In the genomic region with DNA sequence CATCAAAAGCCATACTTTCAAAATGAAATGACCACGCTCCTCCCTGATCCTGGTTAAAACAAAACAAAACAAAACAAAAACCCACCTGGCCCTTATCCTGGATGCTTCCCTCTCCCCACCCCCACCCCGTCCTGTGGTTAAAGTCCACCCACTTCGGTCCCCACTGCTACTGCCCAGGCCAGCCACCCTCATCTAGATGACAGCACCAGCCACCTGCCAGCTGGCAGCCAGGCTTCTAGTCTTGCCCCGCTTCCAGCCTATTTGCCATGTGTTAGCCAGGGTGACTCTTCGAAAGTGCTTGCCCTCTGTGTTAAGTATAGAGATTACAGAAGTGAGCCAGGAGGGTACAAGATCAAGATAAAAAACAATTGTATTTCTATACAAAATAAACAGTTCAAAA, we compare ENCODE assay signal across 21 cellular contexts. TPM values are rescaled to one million over a fixed set of nuclear protein-coding genes. Genes with fewer than 3 reads are reported as not detected.
A peak's percentile ranks its signal among the peaks of the same experiment; 100 is the strongest.
DNase-seq lines count a peak whose midpoint lies in the region; ATAC-seq, FAIRE-seq and TF ChIP-seq lines count a peak whose summit lies in the region.
"Had no signal": no experiment of that assay in that cellular context is flagged by ENCODE, and none has a peak within 500 bp of the region (broad histone marks: within the 10 kb centered on the region; RNA-seq: fewer than 3 reads in every experiment).

No MANE protein-coding gene starts in this region.

- 0 out of 5 replicates have a peak, but pooled peaks cover 0 to 6% of the 10 kb centered on the region in 2 experiments for H3K27me3 ChIP-seq in HepG2 (ENCODE audit: control insufficient read depth in 1 of 2, insufficient read depth in 2 of 2, low read length in 2 of 2)
- H3K27me3 ChIP-seq: foreskin keratinocyte, SJSA1, testis had no signal

- no peaks in the 10 kb centered on the region for H3K36me3 ChIP-seq in HepG2 (replicated peaks in 1 of 2; ENCODE audit: control insufficient read depth in 1 of 2, insufficient read depth in 2 of 2, low read length in 2 of 2)
- H3K36me3 ChIP-seq: SJSA1 had no signal

- peaks cover 3% of the 10 kb centered on the region for H3K9me3 ChIP-seq in T-helper 17 cell (ENCODE audit: control insufficient read depth, low read length, poor library complexity, severe bottlenecking)
- H3K9me3 ChIP-seq in HepG2 (ENCODE audit: low read length): no peaks in the 10 kb centered on the region
- H3K9me3 ChIP-seq: SJSA1, testis had no signal

- TF ChIP-seq RAD21 in HepG2 (CRISPR knock-in tag; IDR thresholded peaks at IDR 0.05): no peak

- POLR2A ChIA-PET in HepG2 (lab: Yijun Ruan, JAX) (interaction anchor here (0.7 kb wide), 1 partner anchor 178 kb away, joined by 4 read pairs; no protein-coding TSS in a partner anchor), GM10248 (lab: Yijun Ruan, JAX) (no interaction called here)

- H3K9me3 Mint-ChIP-seq in activated T-cell treated with anti-CD3 and anti-CD28 coated beads, Interleukin-2, amount 50 U/mL, for 72 hours: no peaks in the 10 kb centered on the region
- H3K9me3 Mint-ChIP-seq in stimulated activated effector memory CD8-positive, alpha-beta T cell treated with anti-CD3 and anti-CD28 coated beads, Interleukin-12 subunit alpha, Interleukin-12 subunit beta, amount 100 ng/mL, for 72 hours: no peaks in the 10 kb centered on the region
- H3K9me3 Mint-ChIP-seq: activated B cell treated with CpG ODN at 0.5 μM for 24 hours; activated CD8-positive, alpha-beta T cell treated with anti-CD3 and anti-CD28 coated beads for 36 hours; activated naive CD8-positive, alpha-beta T cell treated with anti-CD3 and anti-CD28 coated beads, Interleukin-2, amount 50 U/mL, for 24 hours; memory B cell; naive thymus-derived CD4-positive, alpha-beta T cell had no signal

- H2AFZ ChIP-seq in HepG2 (ENCODE audit: low read length): no peak overlapping the region
- H2AFZ ChIP-seq: parathyroid adenoma had no signal

- no peaks in the 10 kb centered on the region for H4K20me1 ChIP-seq in HepG2 (ENCODE audit: insufficient read depth, low read length)

- H3K27me3 Mint-ChIP-seq in activated T-cell treated with anti-CD3 and anti-CD28 coated beads, Interleukin-2, amount 50 U/mL, for 72 hours (ENCODE audit: low read depth): peaks cover 24% of the 10 kb centered on the region
- H3K27me3 Mint-ChIP-seq in T-helper 17 cell: peaks cover 34% of the 10 kb centered on the region

- H3K4me2 ChIP-seq in HepG2 (ENCODE audit: low read depth, low read length): peak overlapping the region; percentile 42

- CTCF ChIA-PET in HepG2 (lab: Yijun Ruan, JAX; ENCODE audit: low intra/inter-chr PET ratio, low total read pairs): no interaction called here
- CTCF ChIA-PET in GM10248 (lab: Yijun Ruan, JAX): interaction anchor here (1.3 to 1.8 kb wide), 2 partner anchors 37 to 91 kb away, joined by 4 to 5 read pairs; no protein-coding TSS in a partner anchor

- in situ Hi-C loops in HepG2 (cut with HindIII; ENCODE audit: extremely low pct_ligation_motif_present, low pct_unique_long_range_greater_than_20kb): no loop called here

- H3K36me3 Mint-ChIP-seq in activated T-cell treated with anti-CD3 and anti-CD28 coated beads, Interleukin-2, amount 50 U/mL, for 72 hours (ENCODE audit: insufficient read depth in 2 of 2): no peaks in the 10 kb centered on the region
- H3K36me3 Mint-ChIP-seq in T-helper 17 cell (ENCODE audit: low read depth): peaks cover 4% of the 10 kb centered on the region
- H3K36me3 Mint-ChIP-seq in stimulated activated effector memory CD8-positive, alpha-beta T cell treated with anti-CD3 and anti-CD28 coated beads, Interleukin-12 subunit alpha, Interleukin-12 subunit beta, amount 100 ng/mL, for 72 hours: no peaks in the 10 kb centered on the region
- H3K36me3 Mint-ChIP-seq: CD4-positive, CD25-positive, alpha-beta regulatory T cell; memory B cell; naive thymus-derived CD4-positive, alpha-beta T cell had no signal

- H3K4me3 Mint-ChIP-seq in activated T-cell treated with anti-CD3 and anti-CD28 coated beads, Interleukin-2, amount 50 U/mL, for 72 hours: peak overlapping the region in 1 of 2 donors; percentile 16
- H3K4me3 Mint-ChIP-seq in T-helper 17 cell: peak overlapping the region; percentile 33
- peak overlapping the region; percentile 52 for H3K4me3 Mint-ChIP-seq in stimulated activated effector memory CD8-positive, alpha-beta T cell treated with anti-CD3 and anti-CD28 coated beads, Interleukin-12 subunit alpha, Interleukin-12 subunit beta, amount 100 ng/mL, for 72 hours
- H3K4me3 Mint-ChIP-seq: activated B cell treated with CpG ODN at 0.5 μM for 24 hours; activated naive CD8-positive, alpha-beta T cell treated with anti-CD3 and anti-CD28 coated beads, Interleukin-2, amount 50 U/mL, for 24 hours; CD4-positive, CD25-positive, alpha-beta regulatory T cell; memory B cell had no signal

- no peak overlapping the region for H3K9ac ChIP-seq in HepG2 (ENCODE audit: insufficient read depth, low read depth, low read length)
- H3K9ac ChIP-seq: parathyroid adenoma had no signal

- DNase-seq in activated T-cell treated with anti-CD3 and anti-CD28 coated beads, Interleukin-2, amount 50 U/mL, for 72 hours: no peak
- DNase-seq in activated T-cell treated with anti-CD3 and anti-CD28 coated beads, Interleukin-2, amount 50 U/mL, for 48 hours: no peak
- DNase-seq in T-helper 17 cell: no peak
- DNase-seq in HepG2 (ENCODE audit: low spot score): no peak
- no peak for DNase-seq in stimulated activated effector memory CD8-positive, alpha-beta T cell treated with anti-CD3 and anti-CD28 coated beads, Interleukin-12 subunit alpha, Interleukin-12 subunit beta, amount 100 ng/mL, for 72 hours (ENCODE audit: low spot score in 2 of 2)
- DNase-seq in GM10248 (ENCODE audit: extremely low spot score): no peak
- no peak for DNase-seq in RCC 7860 (ENCODE audit: low spot score)
- DNase-seq: activated B cell treated with CpG ODN at 0.5 μM for 24 hours; activated CD8-positive, alpha-beta T cell treated with anti-CD3 and anti-CD28 coated beads for 36 hours; activated naive CD8-positive, alpha-beta T cell treated with anti-CD3 and anti-CD28 coated beads, Interleukin-2, amount 50 U/mL, for 24 hours; CD4-positive, CD25-positive, alpha-beta regulatory T cell; foreskin keratinocyte; naive thymus-derived CD4-positive, alpha-beta T cell; NCI-H1436; stimulated activated CD8-positive, alpha-beta memory T cell treated with anti-CD3 and anti-CD28 coated beads, Interleukin-4, amount 100 ng/mL, for 48 hours had no signal

- no peaks in the 10 kb centered on the region for H3K79me2 ChIP-seq in HepG2 (ENCODE audit: insufficient read depth, low read length)
- H3K79me2 ChIP-seq: parathyroid adenoma had no signal

- BruUV-seq in HepG2 (replicated peaks; lab: Mats Ljungman, UMichigan): no TSS peak

- no peak for ATAC-seq in activated T-cell treated with anti-CD3 and anti-CD28 coated beads, Interleukin-2, amount 50 U/mL, for 72 hours (replicated peaks in 1 of 2)
- ATAC-seq in T-helper 17 cell (no peak), HepG2 (no peak; the same call in 2 of the 3 replicates), GM21367 (IDR thresholded peaks at IDR 0.05; ENCODE audit: unreplicated experiment) (no peak)
- ATAC-seq in stimulated activated effector memory CD8-positive, alpha-beta T cell treated with anti-CD3 and anti-CD28 coated beads, Interleukin-12 subunit alpha, Interleukin-12 subunit beta, amount 100 ng/mL, for 72 hours: no peak
- ATAC-seq: activated CD8-positive, alpha-beta T cell treated with anti-CD3 and anti-CD28 coated beads for 36 hours; activated naive CD8-positive, alpha-beta T cell treated with anti-CD3 and anti-CD28 coated beads, Interleukin-2, amount 50 U/mL, for 24 hours; foreskin keratinocyte; naive thymus-derived CD4-positive, alpha-beta T cell had no signal

- peaks cover 10% of the 10 kb centered on the region; the same call in 1 of the 2 replicates for H3K4me1 ChIP-seq in HepG2 (ENCODE audit: insufficient read depth, low read length)
- H3K4me1 ChIP-seq: parathyroid adenoma, testis had no signal

- H3K4me1 Mint-ChIP-seq in activated T-cell treated with anti-CD3 and anti-CD28 coated beads, Interleukin-2, amount 50 U/mL, for 72 hours (ENCODE audit: low read depth): peaks cover 64% of the 10 kb centered on the region
- H3K4me1 Mint-ChIP-seq in T-helper 17 cell: peaks cover 15% of the 10 kb centered on the region
- peaks cover 56% of the 10 kb centered on the region for H3K4me1 Mint-ChIP-seq in stimulated activated effector memory CD8-positive, alpha-beta T cell treated with anti-CD3 and anti-CD28 coated beads, Interleukin-12 subunit alpha, Interleukin-12 subunit beta, amount 100 ng/mL, for 72 hours

- intact Hi-C loops in HepG2 (cut with micrococcal nuclease; ENCODE audit: unreplicated experiment): no loop called here

- H3K27ac ChIP-seq in HepG2 (ENCODE audit: extremely low read length, insufficient read depth, low read length): no peak overlapping the region
- H3K27ac ChIP-seq: foreskin keratinocyte, parathyroid adenoma, SJSA1, testis had no signal

- no peak overlapping the region for H3K4me3 ChIP-seq in HepG2 (replicated peaks in 1 of 3; ENCODE audit: insufficient read depth in 1 of 3, low read depth in 2 of 3, low read length in 3 of 3)
- H3K4me3 ChIP-seq: SJSA1, testis had no signal

- TF ChIP-seq POLR2A in HepG2 (IDR thresholded peaks at IDR 0.05; ENCODE audit: insufficient read depth in 1 of 2, low read depth in 2 of 2, low read length in 2 of 2): no peak

- TF ChIP-seq EP300 in HepG2 (IDR thresholded peaks at IDR 0.05; ENCODE audit: low read depth in 2 of 2, low read length in 2 of 2): no peak
- TF ChIP-seq EP300 in HepG2 (CRISPR knock-in tag; IDR thresholded peaks at IDR 0.05; ENCODE audit: borderline replicate concordance): no peak

- WGBS in HepG2 (ENCODE audit: low lambda C conversion rate): 4% methylated on average over 5 of the region's 5 CpGs

- FAIRE-seq in HepG2 (lab: Jason Lieb, UNC) (no peak), RCC 7860 (lab: Jason Lieb, UNC) (no peak)
- FAIRE-seq: bronchial epithelial cell had no signal

- TF ChIP-seq CTCF in HepG2 (CRISPR knock-in tag; IDR thresholded peaks at IDR 0.05): no peak
- TF ChIP-seq CTCF in GM10248 (IDR thresholded peaks at IDR 0.05; ENCODE audit: control extremely low read depth, extremely low read depth, low read depth, missing control alignments): no peak

- H3K27ac Mint-ChIP-seq in activated T-cell treated with anti-CD3 and anti-CD28 coated beads, Interleukin-2, amount 50 U/mL, for 72 hours: peak overlapping the region; percentile 33
- H3K27ac Mint-ChIP-seq in T-helper 17 cell: no peak overlapping the region
- no peak overlapping the region for H3K27ac Mint-ChIP-seq in stimulated activated effector memory CD8-positive, alpha-beta T cell treated with anti-CD3 and anti-CD28 coated beads, Interleukin-12 subunit alpha, Interleukin-12 subunit beta, amount 100 ng/mL, for 72 hours
- H3K27ac Mint-ChIP-seq: activated B cell treated with CpG ODN at 0.5 μM for 24 hours; activated CD8-positive, alpha-beta T cell treated with anti-CD3 and anti-CD28 coated beads for 36 hours; CD4-positive, CD25-positive, alpha-beta regulatory T cell; memory B cell; naive thymus-derived CD4-positive, alpha-beta T cell had no signal

RNA-seq across cellular contexts. Expression of gene NCS1, which starts 27.5 kb away (rescaled TPM):
- 10 to 100 TPM; 18.7 to 28.1 TPM for total RNA-seq in activated T-cell treated with anti-CD3 and anti-CD28 coated beads, Interleukin-2, amount 50 U/mL, for 72 hours
- total RNA-seq in T-helper 17 cell (under 1 TPM; 0.12 to 0.31 TPM), HepG2 (2016; rRNA removed; fragmentation: Illumina TruSeq; extraction: Trizol) (6.1 and 6.9 TPM in 2 replicates)
- 6.7 and 7.8 TPM in 2 replicates for total RNA-seq in HepG2 (2016; cell fraction: cytosol; rRNA removed; fragmentation: Illumina TruSeq; extraction: Trizol; ENCODE audit: low read depth)
- total RNA-seq in HepG2 (2016; cell fraction: insoluble cytoplasmic fraction; rRNA removed; fragmentation: Illumina TruSeq; extraction: Trizol): 5.1 and 5.3 TPM in 2 replicates
- total RNA-seq in HepG2 (2016; cell fraction: membrane; rRNA removed; fragmentation: Illumina TruSeq; extraction: Trizol): 12.6 and 14.1 TPM in 2 replicates
- 2.1 and 3.4 TPM in 2 replicates for total RNA-seq in HepG2 (2016; cell fraction: nucleus; rRNA removed; fragmentation: Illumina TruSeq; extraction: Trizol)
- polyA plus RNA-seq in HepG2 (2011; rRNA removed): 4.1 and 4.7 TPM in 2 replicates
- polyA plus RNA-seq in HepG2 (2011; cell fraction: cytosol; rRNA removed): 3.9 TPM in 2 replicates
- 1.7 and 2.5 TPM in 2 replicates for polyA plus RNA-seq in HepG2 (2011; cell fraction: nucleus; rRNA removed)
- polyA plus RNA-seq in HepG2 (2012): 1.4 and 1.6 TPM in 2 replicates
- polyA plus RNA-seq in HepG2 (2016; cell fraction: cytosol; fragmentation: Illumina TruSeq; extraction: Trizol; ENCODE audit: low read depth): 17.2 and 18.8 TPM in 2 replicates
- 7.4 and 8.4 TPM in 2 replicates for polyA plus RNA-seq in HepG2 (2016; cell fraction: insoluble cytoplasmic fraction; fragmentation: Illumina TruSeq; extraction: Trizol; ENCODE audit: low read depth)
- polyA plus RNA-seq in HepG2 (2016; cell fraction: membrane; fragmentation: Illumina TruSeq; extraction: Trizol; ENCODE audit: low read depth): 16.6 and 20.9 TPM in 2 replicates
- polyA plus RNA-seq in HepG2 (2016; cell fraction: nucleus; fragmentation: Illumina TruSeq; extraction: Trizol; ENCODE audit: insufficient read depth, low read depth): 6.6 and 7.1 TPM in 2 replicates
- 5.0 and 83.3 TPM in 2 replicates for polyA minus RNA-seq in HepG2 (2011; rRNA and poly(A)+ RNA removed; ENCODE audit: low replicate concordance)
- polyA minus RNA-seq in HepG2 (2011; cell fraction: cytosol; rRNA and poly(A)+ RNA removed): 2.5 and 3.3 TPM in 2 replicates
- 0.99 and 1.0 TPM in 2 replicates for polyA minus RNA-seq in HepG2 (2011; cell fraction: nucleus; rRNA and poly(A)+ RNA removed)
- polyA plus RNA-seq: CD4-positive, CD25-positive, alpha-beta regulatory T cell; naive thymus-derived CD4-positive, alpha-beta T cell had no signal
